ENCODE assay signal across 19 cellular contexts in genomic region chr19:36482876-36483275, GRCh38. TPM values are rescaled to one million over a fixed set of nuclear protein-coding genes. Genes with fewer than 3 reads are reported as not detected.
DNase-seq lines count a peak whose midpoint lies in the region; TF ChIP-seq lines count a peak whose summit lies in the region.
"Had no signal": no experiment of that assay in that cellular context is flagged by ENCODE, and none has a peak within 500 bp of the region (broad histone marks: within the 10 kb centered on the region; RNA-seq: fewer than 3 reads in every experiment).

No MANE protein-coding gene starts in this region.

- no peaks in the 10 kb centered on the region for H3K36me3 ChIP-seq in uterus

- H3K4me1 ChIP-seq in uterus: no peaks in the 10 kb centered on the region
- H3K4me1 ChIP-seq: Caco-2 had no signal

- H3K27ac ChIP-seq in uterus (no peak overlapping the region), coronary artery (no peak overlapping the region)
- H3K27ac ChIP-seq: GM23248 had no signal

- H3K27me3 ChIP-seq in uterus: no peaks in the 10 kb centered on the region

- no peak for TF ChIP-seq POLR2A in uterus (IDR thresholded peaks at IDR 0.05)

- TF ChIP-seq CTCF in epithelial cell of esophagus (IDR thresholded peaks at IDR 0.05; ENCODE audit: insufficient read depth, low read depth, low read length, missing control alignments): no peak
- TF ChIP-seq CTCF in uterus (IDR thresholded peaks at IDR 0.05): no peak
- TF ChIP-seq CTCF in coronary artery (IDR thresholded peaks at IDR 0.05): no peak

- H3K4me3 ChIP-seq in epithelial cell of esophagus (ENCODE audit: low read length): no peak overlapping the region
- no peak overlapping the region for H3K4me3 ChIP-seq in uterus
- H3K4me3 ChIP-seq in coronary artery: no peak overlapping the region
- H3K4me3 ChIP-seq: GM12878, GM23248 had no signal

- DNase-seq in COLO829 (ENCODE audit: low spot score): peak; percentile 64
- peak; percentile 39 to 56 for DNase-seq in NCI-H526 (lab: John Stamatoyannopoulos, UW)
- DNase-seq in epithelial cell of esophagus (ENCODE audit: low read depth): peak; percentile 2
- peak; percentile 12 for DNase-seq in medulla oblongata (ENCODE audit: extremely low spot score)
- DNase-seq in activated CD4-positive, CD25-positive, alpha-beta regulatory T cell treated with anti-CD3 and anti-CD28 coated beads, Interleukin-2, amount 50 U/mL, for 72 hours: no peak
- no peak for DNase-seq in activated CD4-positive, CD25-positive, alpha-beta regulatory T cell (lab: John Stamatoyannopoulos, UW)
- no peak for DNase-seq in uterus
- DNase-seq in coronary artery (ENCODE audit: low spot score): no peak
- DNase-seq: C1 segment of cervical spinal cord; Caco-2; CD4-positive, alpha-beta memory T cell; DMS 273 treated with DMSO at 0.1 percent for 48 hours; DMS79; EL; GDM1; GM23248; H7; HCEC 1CT had no signal

- intact Hi-C loops in uterus (cut with DNase I; ENCODE audit: low total_unique reads): no loop called here

- H3K9me3 ChIP-seq in uterus: no peaks in the 10 kb centered on the region

RNA-seq across cellular contexts. Expression of gene ZNF566, which starts 6.5 kb away (rescaled TPM):
- total RNA-seq in uterus: 10 to 100 TPM; 10.3 to 42.4 (median 19.4) TPM

RNA-seq across cellular contexts. Expression of gene ZNF260, which starts 45.2 kb away (rescaled TPM):
- total RNA-seq in uterus: 10 to 100 TPM in 2 of 4 donors, 1 to 10 TPM in 2; 5.1 to 42.3 (median 13.9) TPM

Comparison
In these comparisons a context has a peak if more than half of its experiments do, and no peak if none do; other contexts are left out.
1. DNase-seq: peak in COLO829 (single experiment), NCI-H526 (2 of 2), epithelial cell of esophagus (single experiment) and medulla oblongata (single experiment); none in activated CD4-positive, CD25-positive, alpha-beta regulatory T cell treated with anti-CD3 and anti-CD28 coated beads, Interleukin-2, amount 50 U/mL, for 72 hours (single experiment), activated CD4-positive, CD25-positive, alpha-beta regulatory T cell (0 of 4), uterus (0 of 2) and coronary artery (single experiment).